Comparison of ENCODE assay signal across 25 cellular contexts in the genomic region with DNA sequence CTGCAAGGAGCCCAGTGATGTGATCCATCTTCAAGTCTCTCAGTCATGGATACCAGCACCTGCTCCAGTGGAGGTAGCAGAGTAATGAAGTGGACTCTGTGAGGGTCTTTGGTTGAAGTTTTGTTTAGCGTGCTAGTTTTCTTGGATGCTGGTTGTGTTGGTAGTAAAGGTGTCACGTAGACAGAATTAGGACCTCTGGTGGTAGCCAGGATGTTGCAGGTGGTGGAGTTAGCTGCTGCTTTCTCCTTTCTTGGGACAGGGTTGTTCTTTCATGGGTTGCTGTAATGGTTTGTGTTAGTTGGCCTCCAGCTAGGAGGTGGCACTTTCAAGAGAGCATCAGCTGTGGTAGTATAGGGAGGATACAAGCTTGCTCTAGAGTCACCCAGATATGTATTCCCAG.
A peak's percentile ranks its signal among the peaks of the same experiment; 100 is the strongest.
DNase-seq lines count a peak whose midpoint lies in the region; ATAC-seq and TF ChIP-seq lines count a peak whose summit lies in the region.
"Had no signal": no experiment of that assay in that cellular context is flagged by ENCODE, and none has a peak within 500 bp of the region (broad histone marks: within the 10 kb centered on the region; RNA-seq: fewer than 3 reads in every experiment).

No MANE protein-coding gene starts in this region.

- in situ Hi-C loops in Panc1 (cut with HindIII; ENCODE audit: low pct_unique_long_range_greater_than_20kb, low sequenced_read_pairs), result no loop called here

- H3K9me3 ChIP-seq in HCT116 (ENCODE audit: control insufficient read depth in 1 of 2, insufficient read depth in 1 of 2, low read depth in 1 of 2, low read length in 2 of 2) (peaks cover 6 to 10% of the 10 kb centered on the region in 2 experiments; a peak in 3 of 4 replicates), Panc1 (ENCODE audit: control insufficient read depth, insufficient read depth, low read depth, low read length) (peaks cover 6% of the 10 kb centered on the region)

- no peak for DNase-seq in HCT116 (ENCODE audit: low read depth, low spot score)
- no peak for DNase-seq in Panc1 (ENCODE audit: low read depth, low spot score)
- peak; percentile 26 for DNase-seq in iPS-NIHi11 (ENCODE audit: low spot score)
- DNase-seq in RPMI8226, result no peak
- no peak for DNase-seq in amniotic stem cell (lab: John Stamatoyannopoulos, UW)
- no peak for DNase-seq in NCI-H524 (lab: John Stamatoyannopoulos, UW)
- DNase-seq: ACHN; activated CD4-positive, alpha-beta T cell treated with anti-CD3 and anti-CD28 coated beads for 36 hours; activated gamma-delta T cell; activated T-cell treated with anti-CD3 and anti-CD28 coated beads for 4 hours; Caco-2; glutamatergic neuron; IMR-90; NCI-H1105; NCI-H2029 treated with DMSO at 0.1 percent for 48 hours; NCI-H2227 treated with DMSO at 0.1 percent for 48 hours; right cardiac atrium; spleen; T-helper 2 cell had no signal

- H3K4me3 ChIP-seq in HCT116 (replicated peaks in 1 of 2; ENCODE audit: low read depth in 1 of 2, low read length in 2 of 2) (no peak overlapping the region), Panc1 (ENCODE audit: low read depth in 2 of 2, low read length in 2 of 2) (no peak overlapping the region)
- H3K4me3 ChIP-seq: BLaER1, lung, spleen had no signal

- TF ChIP-seq POLR2A in HCT116 (IDR thresholded peaks at IDR 0.05; ENCODE audit: borderline replicate concordance, extremely low read depth, insufficient read depth, insufficient read length) (no peak), GM18505 (IDR thresholded peaks at IDR 0.05; ENCODE audit: borderline replicate concordance, extremely low read depth, insufficient read depth, insufficient read length) (no peak)

- no peaks in the 10 kb centered on the region for H3K9me2 ChIP-seq in HCT116 (ENCODE audit: insufficient read depth)

- no peaks in the 10 kb centered on the region for H3K79me2 ChIP-seq in HCT116 (ENCODE audit: insufficient read depth, low read length)

- no TSS peak for BruUV-seq in HCT116 (replicated peaks; lab: Mats Ljungman, UMichigan)
- no TSS peak for BruUV-seq in Panc1 (replicated peaks; lab: Mats Ljungman, UMichigan)

- no peaks in the 10 kb centered on the region for H4K20me1 ChIP-seq in HCT116 (ENCODE audit: insufficient read depth)
- H4K20me1 ChIP-seq: BLaER1 had no signal

- TF ChIP-seq CTCF in C4-2B (conservative IDR thresholded peaks at IDR 0.05), result peak; percentile 40
- peak in 2 of 3 experiments; percentile 26 to 40; a peak in 1 of 6 replicates for TF ChIP-seq CTCF in HCT116 (IDR thresholded peaks at IDR 0.05 in 2 of 3, conservative IDR thresholded peaks at IDR 0.05 in 1 of 3; ENCODE audit: borderline replicate concordance in 1 of 3, insufficient read depth in 1 of 3, low read depth in 2 of 3, low read length in 2 of 3)
- TF ChIP-seq CTCF in Panc1 (IDR thresholded peaks at IDR 0.05), result peak; percentile 26; the same call in 1 of the 2 replicates

- H3K36me3 ChIP-seq in HCT116 (ENCODE audit: control insufficient read depth in 1 of 2, insufficient read depth in 2 of 2, low read length in 2 of 2) (no peaks in the 10 kb centered on the region), Panc1 (ENCODE audit: control insufficient read depth, insufficient read depth, low read length) (no peaks in the 10 kb centered on the region)
- H3K36me3 ChIP-seq: BLaER1, spleen had no signal

- no peak overlapping the region for H3K9ac ChIP-seq in HCT116 (ENCODE audit: low read length)
- H3K9ac ChIP-seq: BLaER1 had no signal

- RAD21 ChIA-PET in HCT116 (lab: Charles Lee; ENCODE audit: low non-redundant PET in 1 of 2, low total read pairs in 2 of 2, uncharacterized antibody in 2 of 2, unreplicated experiment in 2 of 2), result no interaction called here

- H3K4me1 ChIP-seq in HCT116 (ENCODE audit: control insufficient read depth in 1 of 2, insufficient read depth in 2 of 2, low read length in 2 of 2), result no peaks in the 10 kb centered on the region
- no peaks in the 10 kb centered on the region for H3K4me1 ChIP-seq in Panc1 (ENCODE audit: control insufficient read depth, insufficient read depth, low read length)
- H3K4me1 ChIP-seq: BLaER1, Caco-2, spleen had no signal

- H3K27ac ChIP-seq in C4-2B (no peak overlapping the region), HCT116 (ENCODE audit: low read depth, low read length) (no peak overlapping the region), Panc1 (ENCODE audit: low read length) (no peak overlapping the region)
- H3K27ac ChIP-seq: BLaER1, epithelial cell of prostate, spleen had no signal

- no peak overlapping the region for H3K4me2 ChIP-seq in HCT116 (ENCODE audit: low read length)
- H3K4me2 ChIP-seq: BLaER1 had no signal

- POLR2A ChIA-PET in HCT116 (lab: Charles Lee), result no interaction called here
- POLR2A ChIA-PET in Panc1 (lab: Charles Lee), result no interaction called here

- H3K27me3 ChIP-seq in HCT116 (ENCODE audit: insufficient read depth, low read length) (peaks cover 32% of the 10 kb centered on the region), Panc1 (ENCODE audit: control insufficient read depth, insufficient read depth, low read length) (peaks cover 10% of the 10 kb centered on the region)
- H3K27me3 ChIP-seq: BLaER1 had no signal

- TF ChIP-seq RAD21 in HCT116 (IDR thresholded peaks at IDR 0.05; ENCODE audit: low read depth), result no peak

- ATAC-seq in HCT116 (no peak), Panc1 (no peak), GM18505 (IDR thresholded peaks at IDR 0.05; ENCODE audit: unreplicated experiment) (no peak)
- ATAC-seq: activated CD4-positive, alpha-beta T cell treated with anti-CD3 and anti-CD28 coated beads for 36 hours; right cardiac atrium; SK-N-SH treated with all-trans-retinoic acid at 6 μM for 48 hours had no signal

- intact Hi-C loops in HCT116 (cut with micrococcal nuclease) (no loop called here), Panc1 (cut with micrococcal nuclease; ENCODE audit: unreplicated experiment) (no loop called here)

- CTCF ChIA-PET in HCT116 (lab: Charles Lee), result interaction anchor here (2.0 kb wide), 1 partner anchor 548 kb away, joined by 9 read pairs; no protein-coding TSS in a partner anchor
- CTCF ChIA-PET in Panc1 (lab: Charles Lee), result no interaction called here

- no peak overlapping the region for H2AFZ ChIP-seq in HCT116 (ENCODE audit: low read depth, low read length, poor library complexity, severe bottlenecking)

TF ChIP-seq in HCT116, 20 proteins besides CTCF, POLR2A, EP300 and RAD21 (continues in another document):
- TF ChIP-seq EGR1 (IDR thresholded peaks at IDR 0.05; ENCODE audit: low read depth), result no peak
- TF ChIP-seq FOSL1 (IDR thresholded peaks at IDR 0.05; ENCODE audit: low read depth), result no peak
- no peak for TF ChIP-seq EZH2 (IDR thresholded peaks at IDR 0.05)
- TF ChIP-seq CBX3 (IDR thresholded peaks at IDR 0.05; ENCODE audit: low read depth), result no peak
- no peak for TF ChIP-seq SRF (IDR thresholded peaks at IDR 0.05; ENCODE audit: low read depth)
- TF ChIP-seq, protein P1, sequence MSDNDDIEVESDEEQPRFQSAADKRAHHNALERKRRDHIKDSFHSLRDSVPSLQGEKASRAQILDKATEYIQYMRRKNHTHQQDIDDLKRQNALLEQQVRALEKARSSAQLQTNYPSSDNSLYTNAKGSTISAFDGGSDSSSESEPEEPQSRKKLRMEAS (IDR thresholded peaks at IDR 0.05), result no peak
- TF ChIP-seq, protein P2, sequence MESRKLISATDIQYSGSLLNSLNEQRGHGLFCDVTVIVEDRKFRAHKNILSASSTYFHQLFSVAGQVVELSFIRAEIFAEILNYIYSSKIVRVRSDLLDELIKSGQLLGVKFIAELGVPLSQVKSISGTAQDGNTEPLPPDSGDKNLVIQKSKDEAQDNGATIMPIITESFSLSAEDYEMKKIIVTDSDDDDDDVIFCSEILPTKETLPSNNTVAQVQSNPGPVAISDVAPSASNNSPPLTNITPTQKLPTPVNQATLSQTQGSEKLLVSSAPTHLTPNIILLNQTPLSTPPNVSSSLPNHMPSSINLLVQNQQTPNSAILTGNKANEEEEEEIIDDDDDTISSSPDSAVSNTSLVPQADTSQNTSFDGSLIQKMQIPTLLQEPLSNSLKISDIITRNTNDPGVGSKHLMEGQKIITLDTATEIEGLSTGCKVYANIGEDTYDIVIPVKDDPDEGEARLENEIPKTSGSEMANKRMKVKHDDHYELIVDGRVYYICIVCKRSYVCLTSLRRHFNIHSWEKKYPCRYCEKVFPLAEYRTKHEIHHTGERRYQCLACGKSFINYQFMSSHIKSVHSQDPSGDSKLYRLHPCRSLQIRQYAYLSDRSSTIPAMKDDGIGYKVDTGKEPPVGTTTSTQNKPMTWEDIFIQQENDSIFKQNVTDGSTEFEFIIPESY (IDR thresholded peaks at IDR 0.05; ENCODE audit: extremely low read depth, insufficient replicate concordance, low read length), result no peak
- TF ChIP-seq ELF1 (IDR thresholded peaks at IDR 0.05; ENCODE audit: borderline replicate concordance, low read depth), result no peak
- TF ChIP-seq, protein P3, sequence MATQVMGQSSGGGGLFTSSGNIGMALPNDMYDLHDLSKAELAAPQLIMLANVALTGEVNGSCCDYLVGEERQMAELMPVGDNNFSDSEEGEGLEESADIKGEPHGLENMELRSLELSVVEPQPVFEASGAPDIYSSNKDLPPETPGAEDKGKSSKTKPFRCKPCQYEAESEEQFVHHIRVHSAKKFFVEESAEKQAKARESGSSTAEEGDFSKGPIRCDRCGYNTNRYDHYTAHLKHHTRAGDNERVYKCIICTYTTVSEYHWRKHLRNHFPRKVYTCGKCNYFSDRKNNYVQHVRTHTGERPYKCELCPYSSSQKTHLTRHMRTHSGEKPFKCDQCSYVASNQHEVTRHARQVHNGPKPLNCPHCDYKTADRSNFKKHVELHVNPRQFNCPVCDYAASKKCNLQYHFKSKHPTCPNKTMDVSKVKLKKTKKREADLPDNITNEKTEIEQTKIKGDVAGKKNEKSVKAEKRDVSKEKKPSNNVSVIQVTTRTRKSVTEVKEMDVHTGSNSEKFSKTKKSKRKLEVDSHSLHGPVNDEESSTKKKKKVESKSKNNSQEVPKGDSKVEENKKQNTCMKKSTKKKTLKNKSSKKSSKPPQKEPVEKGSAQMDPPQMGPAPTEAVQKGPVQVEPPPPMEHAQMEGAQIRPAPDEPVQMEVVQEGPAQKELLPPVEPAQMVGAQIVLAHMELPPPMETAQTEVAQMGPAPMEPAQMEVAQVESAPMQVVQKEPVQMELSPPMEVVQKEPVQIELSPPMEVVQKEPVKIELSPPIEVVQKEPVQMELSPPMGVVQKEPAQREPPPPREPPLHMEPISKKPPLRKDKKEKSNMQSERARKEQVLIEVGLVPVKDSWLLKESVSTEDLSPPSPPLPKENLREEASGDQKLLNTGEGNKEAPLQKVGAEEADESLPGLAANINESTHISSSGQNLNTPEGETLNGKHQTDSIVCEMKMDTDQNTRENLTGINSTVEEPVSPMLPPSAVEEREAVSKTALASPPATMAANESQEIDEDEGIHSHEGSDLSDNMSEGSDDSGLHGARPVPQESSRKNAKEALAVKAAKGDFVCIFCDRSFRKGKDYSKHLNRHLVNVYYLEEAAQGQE (IDR thresholded peaks at IDR 0.05; ENCODE audit: low read depth), result no peak
- no peak for TF ChIP-seq SP1 (IDR thresholded peaks at IDR 0.05; ENCODE audit: low read depth)
- TF ChIP-seq EZH2phosphoT487 (IDR thresholded peaks at IDR 0.05; ENCODE audit: borderline replicate concordance), result no peak
- TF ChIP-seq ZFX (IDR thresholded peaks at IDR 0.05), result no peak
- TF ChIP-seq YY1 (IDR thresholded peaks at IDR 0.05; ENCODE audit: extremely low read depth, insufficient replicate concordance, low read depth, low read length), result no peak
